In genomic region chr13:73465629-73465974, GRCh38 we compare ENCODE assay signal across 2 cellular contexts.
TF ChIP-seq lines count a peak whose summit lies in the region.

No MANE protein-coding gene starts in this region.

TF ChIP-seq in GM23338, 12 proteins besides CTCF, POLR2A, EP300 and RAD21:
- TF ChIP-seq ETS1 (IDR thresholded peaks at IDR 0.05): no peak
- no peak for TF ChIP-seq ZNF114 (CRISPR knock-in tag; IDR thresholded peaks at IDR 0.05)
- no peak for TF ChIP-seq EZH2 (IDR thresholded peaks at IDR 0.05; ENCODE audit: low read depth, unreplicated experiment)

TF ChIP-seq in SK-N-SH, 30 proteins besides CTCF, POLR2A, EP300 and RAD21 (continued from another document):
- TF ChIP-seq REST (IDR thresholded peaks at IDR 0.05; ENCODE audit: low read depth, low read length) (no peak), SIN3A (IDR thresholded peaks at IDR 0.05; ENCODE audit: borderline replicate concordance, low read depth, low read length) (no peak), MXI1 (IDR thresholded peaks at IDR 0.05; ENCODE audit: low read depth, low read length) (no peak), TEAD4 (IDR thresholded peaks at IDR 0.05; ENCODE audit: borderline replicate concordance, insufficient read depth) (no peak), IRF3 (IDR thresholded peaks at IDR 0.05; ENCODE audit: low read depth, low read length) (no peak), NFIC (IDR thresholded peaks at IDR 0.05; ENCODE audit: borderline replicate concordance) (no peak), USF2 (IDR thresholded peaks at IDR 0.05; ENCODE audit: borderline replicate concordance, low read depth, low read length) (no peak), TAF1 (IDR thresholded peaks at IDR 0.05; ENCODE audit: borderline replicate concordance, low read depth, low read length) (no peak), ZBTB33 (IDR thresholded peaks at IDR 0.05; ENCODE audit: borderline replicate concordance, low read depth) (no peak), FOXJ3 (CRISPR knock-in tag; IDR thresholded peaks at IDR 0.05) (no peak)
